Comparison of ENCODE assay signal across 11 cellular contexts in genomic region chr5:73626814-73627313, GRCh38. TPM values are rescaled to one million over a fixed set of nuclear protein-coding genes. Genes with fewer than 3 reads are reported as not detected.
DNase-seq lines count a peak whose midpoint lies in the region; ATAC-seq and TF ChIP-seq lines count a peak whose summit lies in the region.
"Had no signal": no experiment of that assay in that cellular context is flagged by ENCODE, and none has a peak within 500 bp of the region (broad histone marks: within the 10 kb centered on the region; RNA-seq: fewer than 3 reads in every experiment).

No MANE protein-coding gene starts in this region.

- DNase-seq in heart right ventricle (no peak), left cardiac atrium (no peak), coronary artery (ENCODE audit: low spot score) (no peak), AML-193 (lab: John Stamatoyannopoulos, UW) (no peak), GM19240 (ENCODE audit: insufficient read length, low spot score) (no peak), nucleus accumbens (lab: John Stamatoyannopoulos, UW) (no peak)
- DNase-seq: effector memory CD4-positive, alpha-beta T cell; NCI-H1048; stimulated activated CD4-positive, alpha-beta T cell treated with anti-CD3 and anti-CD28 coated beads, Interleukin-2, amount 100 ng/mL, for 48 hours had no signal

- 75 to 76% methylated on average over 14 of the region's 14 CpGs for WGBS in heart right ventricle, 2 donors
- WGBS in urinary bladder = 68% methylated on average over 14 of the region's 14 CpGs

- H3K4me1 ChIP-seq in heart right ventricle (peaks cover 0 to 23% (median 14%) of the 10 kb centered on the region in 9 donors), mucosa of rectum (ENCODE audit: control insufficient read depth in 2 of 2, insufficient read depth in 2 of 2, low read length in 2 of 2) (peaks cover 0 to 15% of the 10 kb centered on the region in 2 donors), urinary bladder (ENCODE audit: insufficient read depth) (no peaks in the 10 kb centered on the region)

- H3K36me3 ChIP-seq in heart right ventricle = no peaks in the 10 kb centered on the region
- no peaks in the 10 kb centered on the region for H3K36me3 ChIP-seq in mucosa of rectum (ENCODE audit: control insufficient read depth in 2 of 2, insufficient read depth in 2 of 2, low read length in 2 of 2)
- H3K36me3 ChIP-seq in urinary bladder (ENCODE audit: insufficient read depth) = no peaks in the 10 kb centered on the region

- no peak for ATAC-seq in heart right ventricle
- no peak for ATAC-seq in left cardiac atrium

- intact Hi-C loops in heart right ventricle (cut with DNase I) (no loop called here), left cardiac atrium (cut with DNase I) (no loop called here)

- peak overlapping the region in 9 of 10 donors; percentile 48 to 75 (median 69) for H3K4me3 ChIP-seq in heart right ventricle
- H3K4me3 ChIP-seq in coronary artery = peak overlapping the region; percentile 75
- peak overlapping the region; percentile 78 to 79 for H3K4me3 ChIP-seq in mucosa of rectum (ENCODE audit: low read length in 2 of 2)
- H3K4me3 ChIP-seq in urinary bladder (ENCODE audit: low read depth, low read length) = peak overlapping the region; percentile 78

- TF ChIP-seq CTCF in heart right ventricle (IDR thresholded peaks at IDR 0.05) = no peak
- TF ChIP-seq CTCF in coronary artery (IDR thresholded peaks at IDR 0.05) = no peak

- H3K27ac ChIP-seq in heart right ventricle (peak overlapping the region in 2 of 10 donors; percentile 73 to 77), coronary artery (peak overlapping the region; percentile 78 to 88), mucosa of rectum (ENCODE audit: low read depth in 2 of 2, low read length in 2 of 2) (peak overlapping the region; percentile 75 to 79), urinary bladder (ENCODE audit: low read depth) (no peak overlapping the region)

- H3K27me3 ChIP-seq in heart right ventricle = peaks cover 0 to 40% (median 8%) of the 10 kb centered on the region in 7 donors
- peaks cover 0 to 7% of the 10 kb centered on the region in 2 donors for H3K27me3 ChIP-seq in mucosa of rectum (ENCODE audit: control insufficient read depth in 2 of 2, insufficient read depth in 2 of 2, low read length in 2 of 2)

- H3K9ac ChIP-seq in mucosa of rectum (ENCODE audit: low read depth in 1 of 2, low read length in 2 of 2) = peak overlapping the region; percentile 56 to 81

- H3K9me3 ChIP-seq in heart right ventricle (no peaks in the 10 kb centered on the region), mucosa of rectum (ENCODE audit: control insufficient read depth in 2 of 2, low read length in 2 of 2) (no peaks in the 10 kb centered on the region)

RNA-seq across cellular contexts. Expression of gene ARHGEF28, which starts 0.9 kb away (rescaled TPM):
- total RNA-seq in heart right ventricle (1 to 10 TPM; 1.1 to 3.4 (median 1.5) TPM), left cardiac atrium (1 to 10 TPM; 2.6 to 3.1 TPM), urinary bladder (16.9 TPM)
- polyA plus RNA-seq in heart right ventricle (1 to 10 TPM in 1 of 2 donors, under 1 TPM in 1; 0.62 to 2.8 TPM), urinary bladder (2.3 TPM)
